ENCODE assay signal across 18 cellular contexts in genomic region chr10:43133196-43133808, GRCh38.
"Had no signal": no experiment of that assay in that cellular context is flagged by ENCODE, and none has a peak within 500 bp of the region (broad histone marks: within the 10 kb centered on the region; RNA-seq: fewer than 3 reads in every experiment).

No MANE protein-coding gene starts in this region.

- H3K27me3 ChIP-seq: gastrocnemius medialis, heart left ventricle, tibial artery, uterus had no signal

- H3K4me1 ChIP-seq: uterus had no signal

- H3K36me3 ChIP-seq: gastrocnemius medialis, heart left ventricle, lower lobe of right lung, uterus had no signal

- H3K27me3 Mint-ChIP-seq: activated CD4-positive, alpha-beta T cell treated with anti-CD3 and anti-CD28 coated beads, Interleukin-2, amount 10 ng/mL, durations not matched to agents 7 days and 5 days; central memory CD8-positive, alpha-beta T cell; stimulated activated naive B cell treated with anti-CD40 and anti-IgM and Interleukin-4, amounts not matched to agents 10 μg/mL and 1 μg/mL and 100 μg/mL, for 72 hours had no signal

- H3K9me3 Mint-ChIP-seq: activated CD4-positive, alpha-beta T cell treated with anti-CD3 and anti-CD28 coated beads, Interleukin-2, amount 10 ng/mL, durations not matched to agents 7 days and 5 days; activated naive CD4-positive, alpha-beta T cell treated with anti-CD3 and anti-CD28 coated beads, Interleukin-2, amount 50 U/mL, for 72 hours; central memory CD8-positive, alpha-beta T cell; mesothelial cell of epicardium; stimulated activated naive B cell treated with anti-CD40 and anti-IgM and Interleukin-4, amounts not matched to agents 10 μg/mL and 1 μg/mL and 100 μg/mL, for 72 hours had no signal

- H3K36me3 Mint-ChIP-seq: mesothelial cell of epicardium had no signal

- ATAC-seq: activated naive CD4-positive, alpha-beta T cell treated with anti-CD3 and anti-CD28 coated beads, Interleukin-2, amount 50 U/mL, for 72 hours; gastrocnemius medialis; heart left ventricle; lower lobe of right lung; stimulated activated naive B cell treated with anti-CD40 and anti-IgM and Interleukin-4, amounts not matched to agents 10 μg/mL and 1 μg/mL and 100 μg/mL, for 72 hours had no signal

- H3K9me3 ChIP-seq: gastrocnemius medialis, heart left ventricle, lower lobe of right lung, tibial artery, uterus had no signal

- H3K4me3 ChIP-seq: gastrocnemius medialis, heart left ventricle, lower lobe of right lung, tibial artery, uterus had no signal

- H3K4me3 Mint-ChIP-seq: activated CD4-positive, alpha-beta T cell treated with anti-CD3 and anti-CD28 coated beads, Interleukin-2, amount 10 ng/mL, durations not matched to agents 7 days and 5 days; central memory CD8-positive, alpha-beta T cell; mesothelial cell of epicardium; stimulated activated naive B cell treated with anti-CD40 and anti-IgM and Interleukin-4, amounts not matched to agents 10 μg/mL and 1 μg/mL and 100 μg/mL, for 72 hours had no signal

- H3K27ac Mint-ChIP-seq: activated CD4-positive, alpha-beta T cell treated with anti-CD3 and anti-CD28 coated beads, Interleukin-2, amount 10 ng/mL, durations not matched to agents 7 days and 5 days; activated naive CD4-positive, alpha-beta T cell treated with anti-CD3 and anti-CD28 coated beads, Interleukin-2, amount 50 U/mL, for 72 hours; mesothelial cell of epicardium had no signal

- H3K27ac ChIP-seq: gastrocnemius medialis, heart left ventricle, lower lobe of right lung, tibial artery, uterus had no signal

- DNase-seq: activated CD4-positive, alpha-beta T cell treated with anti-CD3 and anti-CD28 coated beads, Interleukin-2, amount 10 ng/mL, durations not matched to agents 7 days and 5 days; activated CD4-positive, CD25-positive, alpha-beta regulatory T cell; activated gamma-delta T cell; activated T-cell treated with anti-CD3 and anti-CD28 coated beads, Interleukin-2, amount 50 U/mL, for 1 hour; cortex of kidney; effector CD8-positive, alpha-beta T cell; gastrocnemius medialis; heart left ventricle; lower lobe of right lung; stimulated activated CD4-positive, alpha-beta T cell treated with anti-CD3 and anti-CD28 coated beads, Interleukin-15, amount 100 ng/mL, for 24 hours; stimulated activated CD4-positive, alpha-beta T cell treated with anti-CD3 and anti-CD28 coated beads, Interleukin-4, amount 100 ng/mL, for 1 hour; stimulated activated naive B cell treated with anti-CD40 and anti-IgM and Interleukin-4, amounts not matched to agents 10 μg/mL and 1 μg/mL and 100 μg/mL, for 72 hours; T-helper 2 cell; tibial artery; uterus had no signal
